In the genomic region with DNA sequence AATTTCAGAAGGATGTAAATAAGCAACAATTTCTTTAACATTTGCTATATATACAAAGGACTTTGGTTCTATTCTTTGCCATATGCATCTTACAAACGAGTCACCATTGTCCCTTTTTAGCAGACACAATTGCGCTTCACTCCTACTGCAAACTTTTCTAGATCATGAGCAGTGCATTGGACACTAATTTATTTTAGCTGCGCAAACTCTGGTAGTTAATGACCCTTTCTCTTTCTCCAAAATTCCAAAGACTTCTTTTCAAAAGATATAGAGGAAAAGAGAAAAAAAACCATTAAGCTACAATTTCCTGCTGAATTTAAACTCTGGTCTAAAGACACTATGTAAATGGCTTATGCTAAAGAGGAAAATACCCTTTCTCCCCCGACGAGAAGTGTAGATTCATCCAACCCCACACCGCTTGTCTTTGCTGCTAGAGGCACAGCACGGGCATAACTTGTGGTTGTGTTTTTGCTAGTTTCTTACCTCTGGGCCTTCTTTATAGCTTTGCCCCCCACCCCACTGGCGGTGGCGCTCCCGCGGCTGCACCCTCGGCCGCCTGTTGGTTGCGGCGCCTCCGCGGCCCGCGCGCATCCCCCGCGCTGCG, we compare ENCODE assay signal across 8 cellular contexts.
DNase-seq lines count a peak whose midpoint lies in the region; ATAC-seq and TF ChIP-seq lines count a peak whose summit lies in the region.

No MANE protein-coding gene starts in this region.

- TF ChIP-seq POLR2A in prostate gland (IDR thresholded peaks at IDR 0.05) = no peak

- 12% methylated on average over 21 of the region's 23 CpGs for WGBS in prostate gland

- H3K9ac ChIP-seq in colonic mucosa (ENCODE audit: low read depth in 2 of 2, low read length in 2 of 2) = peak overlapping the region in 1 of 2 donors; percentile 49

- DNase-seq in DMS153 (lab: John Stamatoyannopoulos, UW) = peak; percentile 64
- peak; percentile 74 for DNase-seq in NCI-H1105 treated with DMSO at 0.1 percent for 48 hours (lab: John Stamatoyannopoulos, UW)
- DNase-seq in colonic mucosa = no peak
- DNase-seq in prostate gland (ENCODE audit: low spot score) = no peak
- DNase-seq in NCI-H2029 (lab: John Stamatoyannopoulos, UW) = no peak
- no peak for DNase-seq in H4 (ENCODE audit: low spot score)
- no peak for DNase-seq in stimulated activated CD4-positive, alpha-beta T cell treated with anti-CD3 and anti-CD28 coated beads, Interleukin-15, amount 100 ng/mL, for 24 hours

- H3K4me1 ChIP-seq in colonic mucosa (no peaks in the 10 kb centered on the region), prostate gland (replicated peaks) (no peaks in the 10 kb centered on the region)

- H3K27ac ChIP-seq in colonic mucosa (no peak overlapping the region), prostate gland (no peak overlapping the region)

- intact Hi-C loops in colonic mucosa (cut with DNase I) = loop anchor here (2.0 to 10.0 kb wide), 4 partner anchors 125 to 719 kb away; partner anchors contain the start of gene HOXA1
- intact Hi-C loops in prostate gland (cut with DNase I) = loop anchor here (10.0 kb wide), 2 partner anchors 489 to 511 kb away; partner anchors contain the start of gene SKAP2

- no peaks in the 10 kb centered on the region for H3K9me3 ChIP-seq in colonic mucosa
- H3K9me3 ChIP-seq in prostate gland = no peaks in the 10 kb centered on the region

- no peaks in the 10 kb centered on the region for H3K27me3 ChIP-seq in colonic mucosa
- H3K27me3 ChIP-seq in prostate gland (replicated peaks; ENCODE audit: insufficient read depth) = no peaks in the 10 kb centered on the region

- H3K4me3 ChIP-seq in colonic mucosa (peak overlapping the region; percentile 48), prostate gland (peak overlapping the region; percentile 22 to 37)

- TF ChIP-seq CTCF in colonic mucosa (IDR thresholded peaks at IDR 0.05) (no peak), prostate gland (IDR thresholded peaks at IDR 0.05) (no peak)

- H3K36me3 ChIP-seq in colonic mucosa (no peaks in the 10 kb centered on the region), prostate gland (no peaks in the 10 kb centered on the region)

- peak; percentile 4 for ATAC-seq in GM21367 (IDR thresholded peaks at IDR 0.05; ENCODE audit: unreplicated experiment)

Comparison
In these comparisons a context has a peak if more than half of its experiments do, and no peak if none do; other contexts are left out.
1. DNase-seq: peak in DMS153 (single experiment) and NCI-H1105 treated with DMSO at 0.1 percent for 48 hours (single experiment); none in colonic mucosa (single experiment), prostate gland (single experiment), NCI-H2029 (single experiment), H4 (single experiment) and stimulated activated CD4-positive, alpha-beta T cell treated with anti-CD3 and anti-CD28 coated beads, Interleukin-15, amount 100 ng/mL, for 24 hours (single experiment).